Comparison of ENCODE assay signal across 24 cellular contexts in the genomic region with DNA sequence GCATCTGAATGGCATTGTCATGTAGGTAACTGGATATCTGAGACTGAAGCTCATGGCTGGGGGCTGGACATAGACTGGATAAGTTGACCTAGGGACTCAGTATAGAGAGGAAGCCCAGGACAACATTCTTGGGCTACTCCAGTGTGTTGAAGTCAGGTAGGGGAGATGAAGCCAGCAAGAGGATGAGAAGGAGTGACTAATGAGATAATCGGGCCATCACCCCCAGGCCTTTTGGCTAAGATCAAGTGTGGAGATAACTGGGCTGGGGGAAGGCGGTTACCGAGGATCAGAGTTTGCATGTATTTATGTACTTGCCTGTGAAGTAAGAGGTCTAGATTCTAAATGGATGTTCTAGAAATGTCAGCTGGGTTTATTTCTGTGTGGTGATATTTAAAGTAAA.
"Had no signal": no experiment of that assay in that cellular context is flagged by ENCODE, and none has a peak within 500 bp of the region (broad histone marks: within the 10 kb centered on the region; RNA-seq: fewer than 3 reads in every experiment).

No MANE protein-coding gene starts in this region.

- ATAC-seq: gastrocnemius medialis; left lobe of liver; naive thymus-derived CD4-positive, alpha-beta T cell; psoas muscle; right cardiac atrium; stimulated activated naive B cell treated with anti-CD40 and anti-IgM and Interleukin-4, amounts not matched to agents 10 μg/mL and 1 μg/mL and 100 μg/mL, for 72 hours had no signal

- H2AFZ ChIP-seq: neural progenitor cell had no signal

- H3K27me3 ChIP-seq: esophagus squamous epithelium, gastrocnemius medialis, neural progenitor cell, ovary, transverse colon, vagina had no signal

- H3K4me1 ChIP-seq: esophagus squamous epithelium, gastrocnemius medialis, neural progenitor cell, psoas muscle, transverse colon, vagina had no signal

- H3K9me3 ChIP-seq: gastrocnemius medialis, ovary, psoas muscle, transverse colon, vagina had no signal

- DNase-seq: dermis blood vessel endothelial cell; effector memory CD4-positive, alpha-beta T cell; esophagus squamous epithelium; gastrocnemius medialis; head of caudate nucleus; kidney; mesenchymal stem cell; midbrain; naive thymus-derived CD4-positive, alpha-beta T cell; ovary; posterior cingulate gyrus; psoas muscle; right cardiac atrium; small intestine; stimulated activated CD4-positive, alpha-beta T cell treated with anti-CD3 and anti-CD28 coated beads, Interleukin-15, amount 100 ng/mL, for 24 hours; stimulated activated CD4-positive, alpha-beta T cell treated with anti-CD3 and anti-CD28 coated beads, Interleukin-2, amount 100 ng/mL, for 48 hours; stimulated activated naive B cell treated with anti-CD40 and anti-IgM and Interleukin-4, amounts not matched to agents 10 μg/mL and 1 μg/mL and 100 μg/mL, for 72 hours; transverse colon had no signal

- FAIRE-seq: endothelial cell of umbilical vein, kidney had no signal

- H3K4me2 ChIP-seq: neural progenitor cell had no signal

- H3K9ac ChIP-seq: neural progenitor cell had no signal

- H3K27ac ChIP-seq: coronary artery, esophagus squamous epithelium, gastrocnemius medialis, neural progenitor cell, ovary, psoas muscle, transverse colon, vagina had no signal

- H3K36me3 ChIP-seq: esophagus squamous epithelium, gastrocnemius medialis, ovary, transverse colon, vagina had no signal

- H3K4me3 ChIP-seq: coronary artery, esophagus squamous epithelium, gastrocnemius medialis, lung, neural progenitor cell, ovary, psoas muscle, transverse colon, vagina had no signal
